ENCODE assay signal across 27 cellular contexts in genomic region chr2:182831097-182831496, GRCh38. TPM values are rescaled to one million over a fixed set of nuclear protein-coding genes. Genes with fewer than 3 reads are reported as not detected.
A peak's percentile ranks its signal among the peaks of the same experiment; 100 is the strongest.
DNase-seq lines count a peak whose midpoint lies in the region; ATAC-seq, FAIRE-seq and TF ChIP-seq lines count a peak whose summit lies in the region.
"Had no signal": no experiment of that assay in that cellular context is flagged by ENCODE, and none has a peak within 500 bp of the region (broad histone marks: within the 10 kb centered on the region; RNA-seq: fewer than 3 reads in every experiment).

No MANE protein-coding gene starts in this region.

- H3K9me3 ChIP-seq in CD8-positive, alpha-beta memory T cell (ENCODE audit: low read length) = no peaks in the 10 kb centered on the region
- H3K9me3 ChIP-seq in right lobe of liver = no peaks in the 10 kb centered on the region
- H3K9me3 ChIP-seq: SJSA1 had no signal

- no peak overlapping the region for H3K27ac Mint-ChIP-seq in CD8-positive, alpha-beta memory T cell
- H3K27ac Mint-ChIP-seq: CD4-positive, CD25-positive, alpha-beta regulatory T cell; T-helper 1 cell treated with Interleukin-12 subunit alpha and Interleukin-12 subunit beta and Interleukin-4 antibody, amounts not matched to agents 30 μg/mL and 1 μg/mL, for 36 hours had no signal

- H3K9me3 Mint-ChIP-seq in CD8-positive, alpha-beta memory T cell = no peaks in the 10 kb centered on the region
- H3K9me3 Mint-ChIP-seq: CD4-positive, CD25-positive, alpha-beta regulatory T cell; T-helper 1 cell treated with Interleukin-12 subunit alpha and Interleukin-12 subunit beta and Interleukin-4 antibody, amounts not matched to agents 30 μg/mL and 1 μg/mL, for 36 hours had no signal

- DNase-seq in D721Med (ENCODE audit: insufficient read length, low spot score) = no peak
- DNase-seq in NCI-H1694 treated with DMSO at 0.1 percent for 48 hours (lab: John Stamatoyannopoulos, UW) = peak; percentile 35
- peak; percentile 20 for DNase-seq in RPMI7951 (ENCODE audit: low read depth)
- DNase-seq in fibroblast of gingiva (ENCODE audit: low read depth) = peak; percentile 33
- no peak for DNase-seq in CD8-positive, alpha-beta memory T cell
- no peak for DNase-seq in SW 1271 (lab: John Stamatoyannopoulos, UW)
- DNase-seq in right lobe of liver = no peak
- DNase-seq: CD4-positive, CD25-positive, alpha-beta regulatory T cell; DMS79 treated with DMSO at 0.1 percent for 48 hours; GF-D8; Kasumi-1; NCI-H1092 treated with DMSO at 0.1 percent for 48 hours; NCI-H1436; NCI-H2029; NCI-H226; NCI-H510A; NCI-H774; T-helper 9 cell had no signal

- peak; percentile 80 for FAIRE-seq in D721Med (lab: Jason Lieb, UNC)
- FAIRE-seq: GM12891, HepG2, K562 had no signal

- H3K4me3 ChIP-seq in CD8-positive, alpha-beta memory T cell (ENCODE audit: low read length) = no peak overlapping the region
- no peak overlapping the region for H3K4me3 ChIP-seq in right lobe of liver
- H3K4me3 ChIP-seq: K562, SJSA1 had no signal

- POLR2A ChIA-PET in CD8-positive, alpha-beta memory T cell (lab: Charles Lee) = no interaction called here

- intact Hi-C loops in right lobe of liver (cut with DNase I) = no loop called here

- CTCF ChIA-PET in CD8-positive, alpha-beta memory T cell (lab: Charles Lee) = no interaction called here

- H3K36me3 Mint-ChIP-seq in CD8-positive, alpha-beta memory T cell = no peaks in the 10 kb centered on the region
- H3K36me3 Mint-ChIP-seq: CD4-positive, CD25-positive, alpha-beta regulatory T cell had no signal

- ATAC-seq in GM21619 (IDR thresholded peaks at IDR 0.05; ENCODE audit: unreplicated experiment) = no peak
- no peak for ATAC-seq in right lobe of liver
- ATAC-seq: HCT116, HepG2, K562, Panc1 had no signal

- H3K4me3 Mint-ChIP-seq in CD8-positive, alpha-beta memory T cell = no peak overlapping the region
- H3K4me3 Mint-ChIP-seq: CD4-positive, CD25-positive, alpha-beta regulatory T cell; T-helper 1 cell treated with Interleukin-12 subunit alpha and Interleukin-12 subunit beta and Interleukin-4 antibody, amounts not matched to agents 30 μg/mL and 1 μg/mL, for 36 hours had no signal

- H3K4me1 Mint-ChIP-seq in CD8-positive, alpha-beta memory T cell = no peaks in the 10 kb centered on the region
- H3K4me1 Mint-ChIP-seq: CD4-positive, CD25-positive, alpha-beta regulatory T cell had no signal

- H3K27ac ChIP-seq in CD8-positive, alpha-beta memory T cell (ENCODE audit: low read depth, low read length) = no peak overlapping the region
- no peak overlapping the region for H3K27ac ChIP-seq in right lobe of liver
- H3K27ac ChIP-seq: SJSA1 had no signal

- no peaks in the 10 kb centered on the region for H3K4me1 ChIP-seq in CD8-positive, alpha-beta memory T cell (ENCODE audit: insufficient read depth, low read length)
- no peaks in the 10 kb centered on the region for H3K4me1 ChIP-seq in right lobe of liver
- H3K4me1 ChIP-seq: SJSA1 had no signal

- H3K36me3 ChIP-seq in CD8-positive, alpha-beta memory T cell (ENCODE audit: insufficient read depth, low read length) = no peaks in the 10 kb centered on the region
- H3K36me3 ChIP-seq in right lobe of liver = no peaks in the 10 kb centered on the region
- H3K36me3 ChIP-seq: SJSA1 had no signal

- no peaks in the 10 kb centered on the region for H3K27me3 ChIP-seq in CD8-positive, alpha-beta memory T cell (ENCODE audit: insufficient read depth, low read length, poor library complexity, severe bottlenecking)
- H3K27me3 ChIP-seq in right lobe of liver = no peaks in the 10 kb centered on the region

- no peak for TF ChIP-seq CTCF in D721Med (IDR thresholded peaks at IDR 0.05; ENCODE audit: insufficient read depth, missing control alignments)
- no peak for TF ChIP-seq CTCF in right lobe of liver (IDR thresholded peaks at IDR 0.05)

- peaks cover 0 to 21% of the 10 kb centered on the region in 2 donors for H3K27me3 Mint-ChIP-seq in CD8-positive, alpha-beta memory T cell

- no peak for TF ChIP-seq POLR2A in right lobe of liver (IDR thresholded peaks at IDR 0.05)

RNA-seq across cellular contexts. Expression of gene FRZB, which starts 35.3 kb away (rescaled TPM):
- total RNA-seq in RPMI7951 (2014; rRNA removed; shearing (Covaris generic)) = 0.98 and 1.6 TPM in 2 replicates
- total RNA-seq in CD8-positive, alpha-beta memory T cell = not detected
- polyA plus RNA-seq in CD8-positive, alpha-beta memory T cell = not detected
- total RNA-seq in right lobe of liver = under 1 TPM; 0.14 to 0.93 (median 0.59) TPM
- total RNA-seq: CD4-positive, CD25-positive, alpha-beta regulatory T cell; HT1080; K562 had no signal
- polyA plus RNA-seq: CD4-positive, CD25-positive, alpha-beta regulatory T cell had no signal

Comparison
In these comparisons a context has a peak if more than half of its experiments do, and no peak if none do; other contexts are left out.
1. DNase-seq: peak in NCI-H1694 treated with DMSO at 0.1 percent for 48 hours (single experiment), RPMI7951 (single experiment) and fibroblast of gingiva (single experiment); none in D721Med (single experiment), CD8-positive, alpha-beta memory T cell (0 of 5), SW 1271 (0 of 2) and right lobe of liver (0 of 3).